In the genomic region with DNA sequence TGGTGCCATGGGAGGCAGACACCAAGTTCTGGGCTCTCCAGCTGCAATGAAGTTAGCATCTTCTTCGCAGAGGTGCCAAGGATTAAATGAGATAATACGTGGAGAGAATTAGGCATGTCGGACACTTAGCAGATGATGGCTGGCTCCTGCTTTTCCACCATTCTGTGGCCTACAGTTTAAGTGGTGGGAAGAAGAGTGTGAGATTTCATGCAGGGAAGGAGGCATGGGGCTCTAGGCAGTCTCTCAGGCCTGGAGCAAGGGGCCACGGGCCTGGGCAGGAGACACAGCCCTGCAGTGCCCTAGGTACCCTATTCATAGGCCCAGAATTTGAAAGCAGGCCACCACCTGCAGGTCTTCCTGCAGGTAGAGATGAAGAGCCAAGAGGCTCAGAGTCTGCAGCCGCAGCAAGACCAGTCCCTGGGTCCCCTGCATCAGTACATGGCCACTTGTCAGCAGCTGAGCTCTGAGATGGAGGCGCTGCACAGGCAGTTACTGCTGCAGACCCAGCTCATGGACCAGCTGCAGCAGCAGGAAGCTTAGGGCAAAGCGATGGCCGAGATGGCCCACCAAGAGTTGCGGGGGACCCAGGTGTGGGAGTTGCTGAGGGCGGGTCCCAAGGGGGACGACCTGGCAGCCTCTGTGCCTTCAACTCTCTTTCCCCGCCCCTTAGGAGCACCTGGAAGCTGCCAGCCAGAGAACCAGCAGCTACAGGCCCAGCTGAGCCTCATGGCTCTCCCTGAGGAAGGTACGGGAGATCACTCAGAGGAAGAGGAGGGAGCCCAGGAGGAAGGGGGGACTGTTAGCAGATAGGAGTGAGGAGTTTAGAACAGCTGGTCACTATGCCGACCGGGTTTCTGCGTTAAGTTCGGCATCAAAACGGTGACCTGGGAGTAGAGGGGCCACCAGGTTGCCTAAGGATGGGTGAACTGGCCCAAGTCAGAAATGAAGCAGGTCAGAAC, we compare ENCODE assay signal across 10 cellular contexts. TPM values are rescaled to one million over a fixed set of nuclear protein-coding genes. Genes with fewer than 3 reads are reported as not detected.
"Had no signal": no experiment of that assay in that cellular context is flagged by ENCODE, and none has a peak within 500 bp of the region (broad histone marks: within the 10 kb centered on the region; RNA-seq: fewer than 3 reads in every experiment).

No MANE protein-coding gene starts in this region.

- H3K9me3 ChIP-seq: HAP-1 had no signal

- H3K27ac Mint-ChIP-seq: HFFc6, IgD-negative memory B cell had no signal

- H3K36me3 Mint-ChIP-seq: IgD-negative memory B cell had no signal

- H3K4me1 ChIP-seq: HAP-1 had no signal

- H3K4me3 ChIP-seq: GM23248, HAP-1 had no signal

- H3K27me3 Mint-ChIP-seq: IgD-negative memory B cell had no signal

- H3K9ac ChIP-seq: GM23248 had no signal

- H3K27ac ChIP-seq: GM23248, HL-60 had no signal

- DNase-seq: GM23248, GOT3, H7, HFFc6 had no signal

- H3K36me3 ChIP-seq: HAP-1 had no signal

- ATAC-seq: HCT116, HepG2 had no signal

- H2AFZ ChIP-seq: GM23248 had no signal

- H3K4me3 Mint-ChIP-seq: HFFc6, IgD-negative memory B cell had no signal

RNA-seq across cellular contexts. Expression of a gene that starts 33.2 kb away (rescaled TPM):
- total RNA-seq: H7, HepG2, HT1080 had no signal
